In the genomic region with DNA sequence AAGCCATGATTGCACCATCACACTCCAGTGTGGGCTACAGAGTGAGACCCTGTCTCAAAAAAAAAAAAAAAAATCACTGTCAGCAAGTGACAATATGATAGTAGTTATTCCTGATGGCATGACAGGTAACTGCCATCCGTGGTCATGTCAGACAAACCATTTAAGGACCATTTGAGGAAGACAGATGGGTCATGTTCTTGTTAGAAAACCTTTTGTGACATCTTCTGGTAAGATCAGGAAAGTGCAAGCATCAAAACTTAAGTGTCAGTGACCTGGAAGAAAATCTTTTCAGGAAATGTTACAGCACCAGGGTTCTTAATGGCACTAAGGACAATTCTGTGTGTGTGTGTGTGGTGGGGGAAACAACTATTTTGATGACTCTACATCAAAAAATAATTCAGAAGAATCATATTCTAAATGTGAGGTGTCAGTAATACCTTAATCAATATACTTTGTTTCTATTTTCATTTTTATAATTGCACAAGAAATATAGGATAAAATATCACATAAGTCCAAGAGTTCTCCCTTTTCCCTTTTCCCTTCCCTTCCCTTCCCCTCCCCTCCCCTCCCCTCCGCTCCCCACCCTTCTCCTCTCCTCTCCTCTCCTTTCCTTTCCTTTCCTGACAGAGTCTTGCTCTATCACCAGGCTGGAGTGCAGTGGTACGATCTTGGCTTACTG, we compare ENCODE assay signal across 8 cellular contexts. TPM values are rescaled to one million over a fixed set of nuclear protein-coding genes. Genes with fewer than 3 reads are reported as not detected.
A peak's percentile ranks its signal among the peaks of the same experiment; 100 is the strongest.
DNase-seq lines count a peak whose midpoint lies in the region; ATAC-seq and TF ChIP-seq lines count a peak whose summit lies in the region.

No MANE protein-coding gene starts in this region.

- H3K9me3 ChIP-seq in stomach = no peaks in the 10 kb centered on the region

- CTCF ChIA-PET in activated CD4-positive, alpha-beta T cell treated with anti-CD3 and anti-CD28 coated beads for 36 hours (lab: Charles Lee) = no interaction called here

- no peaks in the 10 kb centered on the region for H3K27me3 ChIP-seq in stomach

- H3K27ac ChIP-seq in stomach = no peak overlapping the region

- no peak for TF ChIP-seq EP300 in stomach (IDR thresholded peaks at IDR 0.05)

- no peak for DNase-seq in activated CD4-positive, alpha-beta T cell treated with anti-CD3 and anti-CD28 coated beads for 36 hours
- no peak for DNase-seq in activated CD4-positive, alpha-beta T cell treated with anti-CD3 and anti-CD28 coated beads, Interleukin-2, amount 50 U/mL, for 4 hours
- peak; percentile 6 for DNase-seq in NCI-H2196 treated with DMSO at 0.1 percent for 48 hours (lab: John Stamatoyannopoulos, UW; ENCODE audit: unreplicated experiment)
- DNase-seq in choroid plexus epithelial cell (ENCODE audit: low read depth) = peak; percentile 70
- peak; percentile 43 for DNase-seq in pons (ENCODE audit: low spot score)
- DNase-seq in COLO829 (ENCODE audit: low spot score) = no peak
- no peak for DNase-seq in stomach

- H3K36me3 ChIP-seq in stomach = peaks cover 0 to 11% (median 9%) of the 10 kb centered on the region in 4 donors

- TF ChIP-seq POLR2A in stomach (IDR thresholded peaks at IDR 0.05) = no peak

- peak; percentile 47 for ATAC-seq in activated CD4-positive, alpha-beta T cell treated with anti-CD3 and anti-CD28 coated beads for 36 hours
- ATAC-seq in GM19395 (IDR thresholded peaks at IDR 0.05; ENCODE audit: unreplicated experiment) = no peak

- WGBS in stomach, 5 donors = 70 to 79% (median 75%) methylated on average over 3 of the region's 3 CpGs

- POLR2A ChIA-PET in activated CD4-positive, alpha-beta T cell treated with anti-CD3 and anti-CD28 coated beads for 36 hours (lab: Charles Lee) = no interaction called here

- peaks cover 2% of the 10 kb centered on the region for H3K4me1 Mint-ChIP-seq in activated CD4-positive, alpha-beta T cell treated with anti-CD3 and anti-CD28 coated beads for 36 hours

- no peaks in the 10 kb centered on the region for H3K9me3 Mint-ChIP-seq in activated CD4-positive, alpha-beta T cell treated with anti-CD3 and anti-CD28 coated beads for 36 hours (ENCODE audit: low read depth)

- H3K4me3 Mint-ChIP-seq in activated CD4-positive, alpha-beta T cell treated with anti-CD3 and anti-CD28 coated beads for 36 hours = no peak overlapping the region

- no peak overlapping the region for H3K27ac Mint-ChIP-seq in activated CD4-positive, alpha-beta T cell treated with anti-CD3 and anti-CD28 coated beads for 36 hours

- no peaks in the 10 kb centered on the region for H3K27me3 Mint-ChIP-seq in activated CD4-positive, alpha-beta T cell treated with anti-CD3 and anti-CD28 coated beads for 36 hours

- H3K4me1 ChIP-seq in stomach = peaks cover 0 to 31% (median 16%) of the 10 kb centered on the region in 4 donors

- H3K36me3 Mint-ChIP-seq in activated CD4-positive, alpha-beta T cell treated with anti-CD3 and anti-CD28 coated beads for 36 hours (ENCODE audit: low read depth) = peaks cover 4% of the 10 kb centered on the region

- intact Hi-C loops in activated CD4-positive, alpha-beta T cell treated with anti-CD3 and anti-CD28 coated beads for 36 hours (cut with DNase I, micrococcal nuclease) = loop anchor here (5.0 to 10.0 kb wide), 4 partner anchors 157 to 507 kb away; a partner anchor contains a TSS
- intact Hi-C loops in stomach (cut with DNase I; ENCODE audit: low total_unique reads) = loop anchor here (5.0 to 10.0 kb wide), 2 partner anchors 287 to 349 kb away; no protein-coding TSS in a partner anchor

- peak; percentile 50 for TF ChIP-seq CTCF in choroid plexus epithelial cell (conservative IDR thresholded peaks at IDR 0.05; ENCODE audit: low read depth, low read length)
- peak in 3 of 7 experiments; percentile 12 to 23 (median 15) for TF ChIP-seq CTCF in stomach (IDR thresholded peaks at IDR 0.05)

- H3K4me3 ChIP-seq in choroid plexus epithelial cell (ENCODE audit: low read depth, low read length) (no peak overlapping the region), stomach (no peak overlapping the region)

RNA-seq across cellular contexts. Expression of a gene that starts 17.8 kb away (rescaled TPM):
- total RNA-seq in activated CD4-positive, alpha-beta T cell treated with anti-CD3 and anti-CD28 coated beads for 36 hours = 10 to 100 TPM; 12.9 to 16.2 TPM
- 100 to 1,000 TPM in 2 of 5 donors, 10 to 100 TPM in 2, 1 to 10 TPM in 1; 4.1 to 120 (median 61.0) TPM for total RNA-seq in stomach
- polyA plus RNA-seq in stomach = 1 to 10 TPM; 3.7 to 5.5 (median 4.9) TPM

RNA-seq across cellular contexts. Expression of a gene that starts 43.6 kb away (rescaled TPM):
- not detected for total RNA-seq in activated CD4-positive, alpha-beta T cell treated with anti-CD3 and anti-CD28 coated beads for 36 hours
- not detected for total RNA-seq in stomach
- not detected for polyA plus RNA-seq in stomach

Comparison
In these comparisons a context has a peak if more than half of its experiments do, and no peak if none do; other contexts are left out.
1. DNase-seq: peak in NCI-H2196 treated with DMSO at 0.1 percent for 48 hours (single experiment), choroid plexus epithelial cell (single experiment) and pons (single experiment); none in activated CD4-positive, alpha-beta T cell treated with anti-CD3 and anti-CD28 coated beads for 36 hours (single experiment), activated CD4-positive, alpha-beta T cell treated with anti-CD3 and anti-CD28 coated beads, Interleukin-2, amount 50 U/mL, for 4 hours (0 of 2), COLO829 (single experiment) and stomach (single experiment).